Comparison of ENCODE assay signal across 20 cellular contexts in the genomic region with DNA sequence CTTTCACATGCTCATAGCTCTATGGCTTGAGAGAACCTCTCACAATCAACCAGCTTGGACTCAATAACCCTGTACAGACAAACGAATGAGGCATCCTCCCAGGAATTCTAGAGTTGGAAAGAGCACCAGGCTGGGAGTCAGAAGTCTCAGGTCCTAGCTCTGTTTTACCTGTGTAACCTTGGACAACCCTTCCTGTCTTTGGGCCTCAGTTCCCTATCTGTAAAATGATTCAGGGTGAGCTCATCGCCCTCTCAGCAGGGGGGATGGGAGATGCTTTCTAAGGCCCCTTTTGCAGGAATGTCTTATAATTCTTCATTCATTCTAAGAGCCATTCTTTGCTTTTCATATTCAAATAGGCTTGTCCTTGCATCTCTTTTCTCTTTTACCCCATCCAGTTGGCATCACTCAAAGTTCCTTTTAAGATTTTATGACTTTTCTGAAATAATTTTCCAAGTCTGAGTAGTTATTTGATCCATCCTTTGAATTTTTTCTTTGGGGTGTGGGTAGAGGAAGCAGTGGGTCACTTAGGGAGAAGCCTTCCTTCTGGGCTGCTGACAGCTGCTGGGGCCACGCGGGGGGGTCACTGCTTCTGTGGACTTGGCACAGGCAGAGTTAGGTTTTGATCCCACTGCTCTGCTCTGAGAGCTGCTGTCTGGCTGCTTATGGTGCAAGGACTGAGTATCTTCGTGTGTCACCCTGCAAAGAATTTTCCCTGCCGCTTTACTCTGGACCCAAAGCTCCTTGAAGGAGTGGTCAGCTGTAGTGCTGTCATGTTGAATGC.
DNase-seq lines count a peak whose midpoint lies in the region; ATAC-seq, FAIRE-seq and TF ChIP-seq lines count a peak whose summit lies in the region.
"Had no signal": no experiment of that assay in that cellular context is flagged by ENCODE, and none has a peak within 500 bp of the region (broad histone marks: within the 10 kb centered on the region; RNA-seq: fewer than 3 reads in every experiment).

No MANE protein-coding gene starts in this region.

- peaks cover 3% of the 10 kb centered on the region for H3K9me3 Mint-ChIP-seq in mesothelial cell of epicardium
- H3K9me3 Mint-ChIP-seq: type B pancreatic cell had no signal

- no TSS peak for BruUV-seq in K562 (replicated peaks; lab: Mats Ljungman, UMichigan)

- ATAC-seq in K562 = no peak
- ATAC-seq: gastrocnemius medialis; left ventricle myocardium superior; naive thymus-derived CD4-positive, alpha-beta T cell; stimulated activated naive CD8-positive, alpha-beta T cell treated with anti-CD3 and anti-CD28 coated beads, Interleukin-15, Interleukin-2, amounts not matched to agents 100 U/mL and 50 U/mL, for 24 hours had no signal

- no peak overlapping the region for H3K27ac Mint-ChIP-seq in mesothelial cell of epicardium
- H3K27ac Mint-ChIP-seq: activated CD4-positive, alpha-beta T cell treated with anti-CD3 and anti-CD28 coated beads, Interleukin-2, amount 10 ng/mL, durations not matched to agents 24 days and 14 days; B cell; type B pancreatic cell had no signal

- H3K9me3 ChIP-seq in K562 (replicated peaks; ENCODE audit: control insufficient read depth, insufficient read depth, low read depth, low read length) = no peaks in the 10 kb centered on the region
- H3K9me3 ChIP-seq: gastrocnemius medialis had no signal

- peak; percentile 41 for DNase-seq in NCI-H69 (lab: John Stamatoyannopoulos, UW)
- DNase-seq in K562 (ENCODE audit: extremely low read depth in 1 of 4, low spot score in 3 of 4) = no peak
- peak; percentile 57 for DNase-seq in kidney tubule cell (ENCODE audit: low spot score)
- DNase-seq in superior temporal gyrus (ENCODE audit: extremely low spot score) = peak; percentile 62
- DNase-seq in T1000 (lab: John Stamatoyannopoulos, UW) = no peak
- no peak for DNase-seq in mesothelial cell of epicardium (ENCODE audit: low spot score in 2 of 2, unreplicated experiment in 2 of 2)
- no peak for DNase-seq in glomerular visceral epithelial cell (ENCODE audit: extremely low spot score)
- DNase-seq: activated CD4-positive, alpha-beta T cell treated with anti-CD3 and anti-CD28 coated beads, Interleukin-2, amount 10 ng/mL, durations not matched to agents 24 days and 14 days; COR-L47; gastrocnemius medialis; GM23248; left ventricle myocardium superior; naive thymus-derived CD4-positive, alpha-beta T cell; NCI-H187; NCI-H2227 treated with DMSO at 0.1 percent for 48 hours; stimulated activated CD4-positive, alpha-beta T cell treated with anti-CD3 and anti-CD28 coated beads, Interleukin-2, amount 100 ng/mL, for 24 hours; stimulated activated naive CD8-positive, alpha-beta T cell treated with anti-CD3 and anti-CD28 coated beads, Interleukin-15, Interleukin-2, amounts not matched to agents 100 U/mL and 50 U/mL, for 24 hours had no signal

- peaks cover 0 to 6% of the 10 kb centered on the region in 2 experiments; a peak in 3 of 5 replicates for H3K27me3 ChIP-seq in K562 (ENCODE audit: control insufficient read depth in 2 of 2, insufficient read depth in 2 of 2, low read length in 2 of 2)
- H3K27me3 ChIP-seq: gastrocnemius medialis had no signal

- POLR2A ChIA-PET in K562 (lab: Yijun Ruan, JAX) = no interaction called here

- H3K36me3 ChIP-seq in K562 (ENCODE audit: control insufficient read depth, insufficient read depth, low read length) = no peaks in the 10 kb centered on the region
- H3K36me3 ChIP-seq: gastrocnemius medialis had no signal

- H3K4me2 ChIP-seq in K562 (ENCODE audit: insufficient read depth, low read length) = no peak overlapping the region

- H3K4me1 ChIP-seq in K562 (replicated peaks in 1 of 2; ENCODE audit: control insufficient read depth in 2 of 2, insufficient read depth in 2 of 2, low read length in 2 of 2) = peaks cover 0 to 10% of the 10 kb centered on the region in 2 experiments; a peak in 4 of 5 replicates
- H3K4me1 ChIP-seq: gastrocnemius medialis, parathyroid adenoma had no signal

- H3K9me1 ChIP-seq in K562 (ENCODE audit: control insufficient read depth, insufficient read depth, low read length) = no peaks in the 10 kb centered on the region

- intact Hi-C loops in K562 (cut with micrococcal nuclease) = no loop called here

- no peak for FAIRE-seq in K562 (lab: Jason Lieb, UNC)

- H3K36me3 Mint-ChIP-seq in mesothelial cell of epicardium = no peaks in the 10 kb centered on the region
- H3K36me3 Mint-ChIP-seq: type B pancreatic cell had no signal

- WGBS in K562 (ENCODE audit: insufficient coverage, low coverage, missing lambda C conversion rate) = 4% methylated on average over 6 of the region's 6 CpGs

- TF ChIP-seq CTCF in K562 (IDR thresholded peaks at IDR 0.05 in 2 of 3, conservative IDR thresholded peaks at IDR 0.05 in 1 of 3; ENCODE audit: insufficient read depth in 2 of 3, low read depth in 1 of 3, low read length in 3 of 3) (no peak), mesothelial cell of epicardium (IDR thresholded peaks at IDR 0.05; ENCODE audit: unreplicated experiment) (no peak)

- no peak overlapping the region for H3K4me3 Mint-ChIP-seq in mesothelial cell of epicardium
- H3K4me3 Mint-ChIP-seq: activated CD4-positive, alpha-beta T cell treated with anti-CD3 and anti-CD28 coated beads, Interleukin-2, amount 10 ng/mL, durations not matched to agents 24 days and 14 days; B cell; naive thymus-derived CD4-positive, alpha-beta T cell; type B pancreatic cell had no signal

- CTCF ChIA-PET in K562 (lab: Yijun Ruan, JAX; ENCODE audit: low intra/inter-chr PET ratio) = no interaction called here

- no peak overlapping the region for H2AFZ ChIP-seq in K562 (ENCODE audit: low read depth, low read length)
- H2AFZ ChIP-seq: GM23248, parathyroid adenoma had no signal

- H3K4me1 Mint-ChIP-seq in mesothelial cell of epicardium = no peaks in the 10 kb centered on the region

- TF ChIP-seq EP300 in K562 (IDR thresholded peaks at IDR 0.05; ENCODE audit: low read length) = no peak

- H3K27me3 Mint-ChIP-seq in mesothelial cell of epicardium (ENCODE audit: low read depth) = peaks cover 33% of the 10 kb centered on the region

- H3K79me2 ChIP-seq in K562 (ENCODE audit: control insufficient read depth, insufficient read depth, low read length) = no peaks in the 10 kb centered on the region
- H3K79me2 ChIP-seq: parathyroid adenoma had no signal

- TF ChIP-seq RAD21 in K562 (CRISPR knock-in tag; conservative IDR thresholded peaks at IDR 0.05 in 1 of 2, IDR thresholded peaks at IDR 0.05 in 1 of 2) = no peak

- H3K27ac ChIP-seq in K562 (ENCODE audit: extremely low read depth, low read depth, low read length) = no peak overlapping the region
- H3K27ac ChIP-seq: gastrocnemius medialis, GM23248, parathyroid adenoma had no signal

- H3K9ac ChIP-seq in K562 (ENCODE audit: insufficient read depth in 1 of 2, low read depth in 2 of 2, low read length in 2 of 2) = no peak overlapping the region
- H3K9ac ChIP-seq: GM23248, parathyroid adenoma had no signal

- no peaks in the 10 kb centered on the region for H4K20me1 ChIP-seq in K562 (replicated peaks; ENCODE audit: control insufficient read depth, insufficient read depth, low read length)

- in situ Hi-C loops in K562 (cut with MboI) = no loop called here

- no peak overlapping the region for H3K4me3 ChIP-seq in K562
- H3K4me3 ChIP-seq: gastrocnemius medialis, GM23248 had no signal

- TF ChIP-seq POLR2A in K562 (conservative IDR thresholded peaks at IDR 0.05) = no peak

TF ChIP-seq in K562, 482 proteins besides CTCF, POLR2A, EP300 and RAD21:
- TF ChIP-seq CBX1 (IDR thresholded peaks at IDR 0.05; ENCODE audit: low read depth) (no peak), ZNF253 (CRISPR knock-in tag; conservative IDR thresholded peaks at IDR 0.05) (no peak), MYNN (IDR thresholded peaks at IDR 0.05) (no peak), MYNN (CRISPR knock-in tag; IDR thresholded peaks at IDR 0.05) (no peak), PCBP2 (IDR thresholded peaks at IDR 0.05; ENCODE audit: low read depth, low read length, poor library complexity, severe bottlenecking) (no peak), ZNF263 (CRISPR knock-in tag; IDR thresholded peaks at IDR 0.05; ENCODE audit: borderline replicate concordance) (no peak), HLTF (IDR thresholded peaks at IDR 0.05) (no peak), NCOR1 (IDR thresholded peaks at IDR 0.05) (no peak), FOSL1 (tag; conservative IDR thresholded peaks at IDR 0.05) (peak; percentile 79), SOX6 (IDR thresholded peaks at IDR 0.05) (no peak), JUND (IDR thresholded peaks at IDR 0.05; ENCODE audit: borderline replicate concordance, low read depth, low read length) (peak; percentile 29; the same call in 1 of the 2 replicates), JUND (tag; IDR thresholded peaks at IDR 0.05; ENCODE audit: borderline replicate concordance, low read depth, low read length) (no peak)
- TF ChIP-seq, protein P1, sequence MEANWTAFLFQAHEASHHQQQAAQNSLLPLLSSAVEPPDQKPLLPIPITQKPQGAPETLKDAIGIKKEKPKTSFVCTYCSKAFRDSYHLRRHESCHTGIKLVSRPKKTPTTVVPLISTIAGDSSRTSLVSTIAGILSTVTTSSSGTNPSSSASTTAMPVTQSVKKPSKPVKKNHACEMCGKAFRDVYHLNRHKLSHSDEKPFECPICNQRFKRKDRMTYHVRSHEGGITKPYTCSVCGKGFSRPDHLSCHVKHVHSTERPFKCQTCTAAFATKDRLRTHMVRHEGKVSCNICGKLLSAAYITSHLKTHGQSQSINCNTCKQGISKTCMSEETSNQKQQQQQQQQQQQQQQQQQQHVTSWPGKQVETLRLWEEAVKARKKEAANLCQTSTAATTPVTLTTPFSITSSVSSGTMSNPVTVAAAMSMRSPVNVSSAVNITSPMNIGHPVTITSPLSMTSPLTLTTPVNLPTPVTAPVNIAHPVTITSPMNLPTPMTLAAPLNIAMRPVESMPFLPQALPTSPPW (CRISPR knock-in tag; IDR thresholded peaks at IDR 0.05) = peak; percentile 57
- TF ChIP-seq, protein P2, sequence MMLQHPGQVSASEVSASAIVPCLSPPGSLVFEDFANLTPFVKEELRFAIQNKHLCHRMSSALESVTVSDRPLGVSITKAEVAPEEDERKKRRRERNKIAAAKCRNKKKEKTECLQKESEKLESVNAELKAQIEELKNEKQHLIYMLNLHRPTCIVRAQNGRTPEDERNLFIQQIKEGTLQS (IDR thresholded peaks at IDR 0.05) = peak; percentile 39; the same call in 1 of the 2 replicates
- TF ChIP-seq, protein P2 (CRISPR knock-in tag; conservative IDR thresholded peaks at IDR 0.05) = no peak

Comparison
In these comparisons a context has a peak if more than half of its experiments do, and no peak if none do; other contexts are left out.
1. DNase-seq: peak in NCI-H69 (single experiment), kidney tubule cell (single experiment) and superior temporal gyrus (single experiment); none in K562 (0 of 4), T1000 (single experiment), mesothelial cell of epicardium (0 of 2) and glomerular visceral epithelial cell (single experiment).